6 cellular contexts compared by ENCODE assay signal in the genomic region with DNA sequence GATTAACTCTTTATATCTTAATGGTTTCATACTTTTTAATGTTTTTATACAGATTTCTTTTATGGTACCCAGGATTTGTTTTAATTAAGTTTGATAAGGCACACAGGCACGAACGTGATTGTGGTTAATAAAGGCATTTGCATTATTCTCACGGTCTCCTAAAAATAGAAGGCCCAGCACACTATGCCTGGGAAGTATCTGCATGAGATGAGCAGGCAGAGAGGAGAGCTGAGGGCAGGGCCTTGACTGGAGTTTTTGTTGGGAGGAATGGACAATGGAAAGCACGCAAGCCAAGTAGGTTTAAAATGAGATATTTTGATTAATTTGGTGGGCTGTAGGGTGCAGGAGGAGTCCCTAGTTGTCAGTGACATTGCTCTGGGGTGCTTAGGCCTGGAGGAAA.
"Had no signal": no experiment of that assay in that cellular context is flagged by ENCODE, and none has a peak within 500 bp of the region (broad histone marks: within the 10 kb centered on the region; RNA-seq: fewer than 3 reads in every experiment).

No MANE protein-coding gene starts in this region.

- DNase-seq: H9, HCEC 1CT, KBM-7 had no signal

- ATAC-seq: GM23338, HepG2 had no signal

- H2AFZ ChIP-seq: GM23338 had no signal

- H3K27ac ChIP-seq: KMS-11 had no signal

- H3K4me3 ChIP-seq: GM23338 had no signal

- H3K9ac ChIP-seq: KMS-11 had no signal

- H3K4me2 ChIP-seq: GM23338, KMS-11 had no signal
